ENCODE assay signal across 8 cellular contexts in genomic region chr14:61866932-61867920, GRCh38. TPM values are rescaled to one million over a fixed set of nuclear protein-coding genes. Genes with fewer than 3 reads are reported as not detected.
DNase-seq lines count a peak whose midpoint lies in the region; ATAC-seq and TF ChIP-seq lines count a peak whose summit lies in the region.

No MANE protein-coding gene starts in this region.

- H3K4me1 Mint-ChIP-seq in natural killer cell: peaks cover 0 to 4% of the 10 kb centered on the region in 2 donors
- H3K4me1 Mint-ChIP-seq in natural killer cell treated with Interleukin-12 subunit alpha and Interleukin-12 subunit beta and Interleukin-15 and Interleukin-18, amount 100 ng/mL, for 72 hours (ENCODE audit: low read depth in 2 of 2): peaks cover 3 to 5% of the 10 kb centered on the region in 2 donors

- H3K36me3 Mint-ChIP-seq in natural killer cell: peaks cover 13% of the 10 kb centered on the region
- H3K36me3 Mint-ChIP-seq in natural killer cell treated with Interleukin-12 subunit alpha and Interleukin-12 subunit beta and Interleukin-15 and Interleukin-18, amount 100 ng/mL, for 72 hours: peaks cover 17% of the 10 kb centered on the region

- intact Hi-C loops in natural killer cell (cut with micrococcal nuclease): no loop called here

- no peak overlapping the region for H3K27ac Mint-ChIP-seq in natural killer cell
- H3K27ac Mint-ChIP-seq in natural killer cell treated with Interleukin-12 subunit alpha and Interleukin-12 subunit beta and Interleukin-15 and Interleukin-18, amount 100 ng/mL, for 72 hours: no peak overlapping the region

- peak in 2 of 3 donors; percentile 50 to 55 for ATAC-seq in natural killer cell
- no peak for ATAC-seq in natural killer cell treated with Interleukin-12 subunit alpha and Interleukin-12 subunit beta and Interleukin-15 and Interleukin-18, amount 100 ng/mL, for 72 hours
- peak; percentile 98 for ATAC-seq in HG02938 (IDR thresholded peaks at IDR 0.05; ENCODE audit: unreplicated experiment)
- no peak for ATAC-seq in left lobe of liver

- DNase-seq in natural killer cell: no peak
- no peak for DNase-seq in natural killer cell treated with Interleukin-12 subunit alpha and Interleukin-12 subunit beta and Interleukin-15 and Interleukin-18, amount 100 ng/mL, for 72 hours (ENCODE audit: low spot score)
- peak; percentile 91 for DNase-seq in MV-4-11 (lab: John Stamatoyannopoulos, UW)
- DNase-seq in left lobe of liver (ENCODE audit: low spot score): no peak
- DNase-seq in SK-N-DZ (ENCODE audit: low spot score): no peak
- DNase-seq in NCI-H748 (lab: John Stamatoyannopoulos, UW; ENCODE audit: unreplicated experiment): no peak
- DNase-seq in C1 segment of cervical spinal cord (lab: John Stamatoyannopoulos, UW): no peak

- H3K27me3 Mint-ChIP-seq in natural killer cell (ENCODE audit: low read depth in 2 of 2): peaks cover 7 to 60% of the 10 kb centered on the region in 2 donors
- peaks cover 16 to 25% of the 10 kb centered on the region in 2 donors for H3K27me3 Mint-ChIP-seq in natural killer cell treated with Interleukin-12 subunit alpha and Interleukin-12 subunit beta and Interleukin-15 and Interleukin-18, amount 100 ng/mL, for 72 hours

- H3K9me3 Mint-ChIP-seq in natural killer cell: peaks cover 3 to 5% of the 10 kb centered on the region in 2 donors
- H3K9me3 Mint-ChIP-seq in natural killer cell treated with Interleukin-12 subunit alpha and Interleukin-12 subunit beta and Interleukin-15 and Interleukin-18, amount 100 ng/mL, for 72 hours: peaks cover 2% of the 10 kb centered on the region

- no peak overlapping the region for H3K4me3 Mint-ChIP-seq in natural killer cell
- no peak overlapping the region for H3K4me3 Mint-ChIP-seq in natural killer cell treated with Interleukin-12 subunit alpha and Interleukin-12 subunit beta and Interleukin-15 and Interleukin-18, amount 100 ng/mL, for 72 hours

- TF ChIP-seq CTCF in natural killer cell (IDR thresholded peaks at IDR 0.05): no peak

RNA-seq across cellular contexts. Expression of gene SYT16, which starts 54.7 kb away (rescaled TPM):
- total RNA-seq in natural killer cell (under 1 TPM in 2 of 3 donors, not detected in 1; 0.02 to 0.03 TPM), left lobe of liver (0.10 TPM)
- under 1 TPM in 1 of 2 donors, not detected in 1; 0.36 TPM for total RNA-seq in natural killer cell treated with Interleukin-12 subunit alpha and Interleukin-12 subunit beta and Interleukin-15 and Interleukin-18, amount 100 ng/mL, for 72 hours
- polyA plus RNA-seq in SK-N-DZ (2014; cell fraction: cytosol; rRNA removed): 0.14 and 0.16 TPM in 2 replicates
- polyA plus RNA-seq in SK-N-DZ (2014; cell fraction: nucleus; rRNA removed): 0.07 and 0.25 TPM in 2 replicates

Comparison
In these comparisons a context has a peak if more than half of its experiments do, and no peak if none do; other contexts are left out.
1. ATAC-seq: peak in natural killer cell (2 of 3) and HG02938 (single experiment); none in natural killer cell treated with Interleukin-12 subunit alpha and Interleukin-12 subunit beta and Interleukin-15 and Interleukin-18, amount 100 ng/mL, for 72 hours (0 of 2) and left lobe of liver (single experiment).